Comparison of ENCODE assay signal across 11 cellular contexts in the genomic region with DNA sequence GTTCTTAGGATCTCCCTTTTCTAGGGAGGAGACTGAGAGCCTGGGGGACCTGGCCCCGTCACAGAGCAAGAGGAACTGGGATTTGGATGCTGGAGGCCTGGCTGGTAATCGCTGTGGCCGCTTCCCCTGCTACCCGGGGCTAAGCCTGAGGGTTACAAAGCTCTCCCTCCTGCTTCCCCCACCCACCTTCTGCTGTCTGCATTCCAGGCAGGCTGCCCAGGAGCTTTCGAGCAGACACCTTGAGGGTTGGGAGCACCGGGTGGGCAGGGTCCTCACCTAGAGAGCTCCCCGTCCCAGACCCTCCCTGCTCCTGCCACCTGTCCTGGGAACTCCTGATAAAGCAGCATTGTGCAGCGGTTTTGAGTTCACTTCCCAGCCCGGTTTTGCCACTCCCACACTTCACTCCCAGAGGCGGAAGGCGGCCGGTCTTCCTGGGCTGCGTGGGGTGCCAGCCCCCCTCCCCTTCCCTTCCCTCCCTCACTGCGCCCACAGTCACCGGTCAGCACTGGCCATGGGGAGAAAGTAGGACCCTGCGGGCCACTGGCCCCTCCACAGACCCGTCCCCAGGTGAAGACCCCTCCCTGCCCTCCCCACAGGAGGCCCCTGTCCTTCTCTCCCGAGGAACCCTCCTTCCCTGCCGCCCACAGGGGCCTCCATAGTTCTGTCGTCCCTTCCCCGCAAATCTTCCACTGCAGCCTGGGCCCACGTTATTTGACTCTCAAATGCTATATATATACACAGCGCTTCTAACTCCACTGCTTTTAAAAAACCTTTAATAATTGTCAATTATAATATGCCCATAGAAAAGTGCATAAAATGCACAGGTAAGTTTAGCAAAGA. TPM values are rescaled to one million over a fixed set of nuclear protein-coding genes. Genes with fewer than 3 reads are reported as not detected.
DNase-seq lines count a peak whose midpoint lies in the region; ATAC-seq and TF ChIP-seq lines count a peak whose summit lies in the region.
"Had no signal": no experiment of that assay in that cellular context is flagged by ENCODE, and none has a peak within 500 bp of the region (broad histone marks: within the 10 kb centered on the region; RNA-seq: fewer than 3 reads in every experiment).

No MANE protein-coding gene starts in this region.

- H3K27me3 ChIP-seq in esophagus squamous epithelium, result no peaks in the 10 kb centered on the region
- no peaks in the 10 kb centered on the region for H3K27me3 ChIP-seq in neural progenitor cell

- H3K27ac ChIP-seq in esophagus squamous epithelium (peak overlapping the region in 3 of 4 donors; percentile 49 to 78 (median 75)), neural progenitor cell (no peak overlapping the region)

- H3K9ac ChIP-seq in neural progenitor cell, result no peak overlapping the region

- H4K20me1 ChIP-seq in neural progenitor cell (ENCODE audit: low read depth), result peaks cover 99% of the 10 kb centered on the region

- WGBS in esophagus squamous epithelium, 2 donors, result 55 to 65% methylated on average over 11 to 14 of the region's 23 CpGs

- peaks cover 99% of the 10 kb centered on the region for H3K79me2 ChIP-seq in neural progenitor cell (ENCODE audit: low read depth)

- H3K4me1 Mint-ChIP-seq in neural progenitor cell, result peaks cover 41% of the 10 kb centered on the region
- peaks cover 37% of the 10 kb centered on the region for H3K4me1 Mint-ChIP-seq in activated T-cell treated with anti-CD3 and anti-CD28 coated beads, Interleukin-2, amount 50 U/mL, for 72 hours (ENCODE audit: low read depth)

- H3K36me3 Mint-ChIP-seq in neural progenitor cell, result no peaks in the 10 kb centered on the region
- no peaks in the 10 kb centered on the region for H3K36me3 Mint-ChIP-seq in activated T-cell treated with anti-CD3 and anti-CD28 coated beads, Interleukin-2, amount 50 U/mL, for 72 hours (ENCODE audit: insufficient read depth in 2 of 2)

- H3K4me3 ChIP-seq in esophagus squamous epithelium, result peak overlapping the region in 1 of 4 donors; percentile 21
- H3K4me3 ChIP-seq in neural progenitor cell, result peak overlapping the region; percentile 19

- H2AFZ ChIP-seq in neural progenitor cell (replicated peaks), result no peak overlapping the region

- H3K4me1 ChIP-seq in esophagus squamous epithelium, result peaks cover 48 to 92% (median 49%) of the 10 kb centered on the region in 3 donors
- H3K4me1 ChIP-seq in neural progenitor cell, result peaks cover 42% of the 10 kb centered on the region

- no peak for TF ChIP-seq POLR2A in esophagus squamous epithelium (IDR thresholded peaks at IDR 0.05)

- no peak overlapping the region for H3K4me3 Mint-ChIP-seq in neural progenitor cell
- H3K4me3 Mint-ChIP-seq in activated T-cell treated with anti-CD3 and anti-CD28 coated beads, Interleukin-2, amount 50 U/mL, for 72 hours, result no peak overlapping the region

- H3K9me3 Mint-ChIP-seq in neural progenitor cell, result no peaks in the 10 kb centered on the region
- no peaks in the 10 kb centered on the region for H3K9me3 Mint-ChIP-seq in activated T-cell treated with anti-CD3 and anti-CD28 coated beads, Interleukin-2, amount 50 U/mL, for 72 hours

- no peak overlapping the region for H3K27ac Mint-ChIP-seq in neural progenitor cell
- H3K27ac Mint-ChIP-seq in activated T-cell treated with anti-CD3 and anti-CD28 coated beads, Interleukin-2, amount 50 U/mL, for 72 hours, result no peak overlapping the region

- intact Hi-C loops in Right ventricle myocardium superior (cut with DNase I), result no loop called here
- intact Hi-C loops in cardiac septum (cut with DNase I), result no loop called here
- intact Hi-C loops in esophagus squamous epithelium (cut with DNase I), result no loop called here

- no peak for DNase-seq in Right ventricle myocardium superior
- no peak for DNase-seq in cardiac septum (ENCODE audit: low spot score)
- DNase-seq in esophagus squamous epithelium (lab: John Stamatoyannopoulos, UW), result no peak
- DNase-seq in neural progenitor cell (ENCODE audit: low spot score), result peak; percentile 54
- DNase-seq in SIG-M5 (lab: John Stamatoyannopoulos, UW), result no peak
- no peak for DNase-seq in GF-D8 (lab: John Stamatoyannopoulos, UW)
- no peak for DNase-seq in activated T-cell treated with anti-CD3 and anti-CD28 coated beads, Interleukin-2, amount 50 U/mL, for 72 hours
- DNase-seq: activated CD4-positive, CD25-positive, alpha-beta regulatory T cell treated with anti-CD3 and anti-CD28 coated beads, Interleukin-2, amount 50 U/mL, for 72 hours; NCI-H526; occipital lobe had no signal

- no peaks in the 10 kb centered on the region for H3K27me3 Mint-ChIP-seq in neural progenitor cell (ENCODE audit: insufficient read depth, low read depth)
- H3K27me3 Mint-ChIP-seq in activated T-cell treated with anti-CD3 and anti-CD28 coated beads, Interleukin-2, amount 50 U/mL, for 72 hours (ENCODE audit: low read depth), result no peaks in the 10 kb centered on the region

- no peak for TF ChIP-seq CTCF in esophagus squamous epithelium (IDR thresholded peaks at IDR 0.05)
- no peak for TF ChIP-seq CTCF in neural progenitor cell (IDR thresholded peaks at IDR 0.05)

- peak overlapping the region; percentile 57 for H3K4me2 ChIP-seq in neural progenitor cell

- ATAC-seq in Right ventricle myocardium superior (ENCODE audit: poor library complexity), result peak; percentile 46
- ATAC-seq in HG03108 (IDR thresholded peaks at IDR 0.05; ENCODE audit: unreplicated experiment), result no peak
- ATAC-seq in activated T-cell treated with anti-CD3 and anti-CD28 coated beads, Interleukin-2, amount 50 U/mL, for 72 hours (replicated peaks in 1 of 2), result no peak

- H3K9me3 ChIP-seq in esophagus squamous epithelium (no peaks in the 10 kb centered on the region), neural progenitor cell (ENCODE audit: low read depth) (no peaks in the 10 kb centered on the region)

- H3K36me3 ChIP-seq in esophagus squamous epithelium (no peaks in the 10 kb centered on the region), neural progenitor cell (no peaks in the 10 kb centered on the region)

- peaks cover 14% of the 10 kb centered on the region for H3F3A ChIP-seq in neural progenitor cell (ENCODE audit: low read depth)

RNA-seq across cellular contexts. Expression of a gene that starts 8.1 kb away (rescaled TPM):
- total RNA-seq in Right ventricle myocardium superior, result 14.0 TPM
- total RNA-seq in cardiac septum, result 18.6 TPM
- total RNA-seq in esophagus squamous epithelium, result 10 to 100 TPM; 12.2 to 40.1 (median 18.3) TPM
- total RNA-seq in neural progenitor cell (ENCODE audit: low replicate concordance), result 9.7 and 34.3 TPM in 2 replicates
- total RNA-seq in activated T-cell treated with anti-CD3 and anti-CD28 coated beads, Interleukin-2, amount 50 U/mL, for 72 hours, result 10 to 100 TPM; 12.9 to 17.0 TPM

RNA-seq across cellular contexts. Expression of a gene that starts 49.5 kb away (rescaled TPM):
- not detected for total RNA-seq in Right ventricle myocardium superior
- total RNA-seq in cardiac septum, result not detected
- under 1 TPM in 3 of 4 donors, not detected in 1; 0.19 to 0.57 (median 0.40) TPM for total RNA-seq in esophagus squamous epithelium
- 0.22 TPM in 1 of 2 replicates, not detected in the other for total RNA-seq in neural progenitor cell (ENCODE audit: low replicate concordance)
- total RNA-seq in activated T-cell treated with anti-CD3 and anti-CD28 coated beads, Interleukin-2, amount 50 U/mL, for 72 hours, result not detected
- total RNA-seq: occipital lobe had no signal
